24 cellular contexts compared by ENCODE assay signal in the genomic region with DNA sequence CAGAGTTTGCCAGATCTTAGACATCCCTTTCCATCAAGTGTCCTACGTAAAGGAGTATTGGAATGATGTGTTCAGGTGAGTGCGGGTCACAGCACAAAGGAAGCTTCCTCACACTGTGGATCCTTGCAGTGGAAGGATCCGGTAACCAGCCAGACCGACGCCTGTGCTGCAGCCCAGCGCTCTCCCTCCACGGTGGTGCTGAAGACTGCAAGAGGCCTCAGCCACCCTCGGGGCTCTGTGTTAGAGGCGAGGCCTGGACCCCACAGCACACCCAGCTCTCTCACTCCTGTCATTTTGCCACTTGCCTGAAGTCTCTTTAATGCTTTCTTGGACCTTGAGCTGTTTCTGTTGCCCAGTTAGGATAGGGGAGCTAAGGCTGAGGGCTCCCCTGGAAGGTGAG. TPM values are rescaled to one million over a fixed set of nuclear protein-coding genes. Genes with fewer than 3 reads are reported as not detected.
DNase-seq lines count a peak whose midpoint lies in the region; ATAC-seq, FAIRE-seq and TF ChIP-seq lines count a peak whose summit lies in the region.
"Had no signal": no experiment of that assay in that cellular context is flagged by ENCODE, and none has a peak within 500 bp of the region (broad histone marks: within the 10 kb centered on the region; RNA-seq: fewer than 3 reads in every experiment).

No MANE protein-coding gene starts in this region.

- H3K79me2 ChIP-seq in neural cell (replicated peaks; ENCODE audit: insufficient read depth, low read length): peaks cover 17% of the 10 kb centered on the region

- no peak for ATAC-seq in HG03095 (IDR thresholded peaks at IDR 0.05; ENCODE audit: unreplicated experiment)
- ATAC-seq: esophagus mucosa, gastrocnemius medialis, right cardiac atrium had no signal

- intact Hi-C loops in CD4-positive, alpha-beta memory T cell (cut with micrococcal nuclease): no loop called here

- no peak for DNase-seq in CD4-positive, alpha-beta memory T cell
- DNase-seq in GM12891 (ENCODE audit: insufficient read length, low spot score) (no peak), H7 (no peak), GM20000 (ENCODE audit: low spot score) (no peak)
- DNase-seq: activated CD4-positive, alpha-beta memory T cell treated with anti-CD3 and anti-CD28 coated beads for 36 hours; AML-193; gastrocnemius medialis; GDM1; IMR-90; midbrain; NCI-H1694; NCI-H2227 treated with DMSO at 0.1 percent for 48 hours; NCI-H774; OCI-M1; SHP77 treated with DMSO at 0.1 percent for 48 hours; stimulated activated CD4-positive, alpha-beta T cell treated with anti-CD3 and anti-CD28 coated beads, Interleukin-15, amount 100 ng/mL, for 24 hours; T-helper 1 cell; thyroid gland had no signal

- H3K4me1 Mint-ChIP-seq in CD4-positive, alpha-beta memory T cell: peaks cover 28 to 55% (median 41%) of the 10 kb centered on the region in 4 donors
- peaks cover 42% of the 10 kb centered on the region for H3K4me1 Mint-ChIP-seq in activated naive CD8-positive, alpha-beta T cell (ENCODE audit: low read depth)

- H3K9me2 ChIP-seq in neural cell (ENCODE audit: insufficient read depth, low read length): no peaks in the 10 kb centered on the region

- H3K9me3 ChIP-seq in CD4-positive, alpha-beta memory T cell (ENCODE audit: control insufficient read depth in 1 of 2, low read length in 2 of 2): no peaks in the 10 kb centered on the region
- H3K9me3 ChIP-seq in neural cell (ENCODE audit: low read length): no peaks in the 10 kb centered on the region
- H3K9me3 ChIP-seq: gastrocnemius medialis, thyroid gland had no signal

- no peaks in the 10 kb centered on the region for H3K9me3 Mint-ChIP-seq in CD4-positive, alpha-beta memory T cell
- no peaks in the 10 kb centered on the region for H3K9me3 Mint-ChIP-seq in activated naive CD8-positive, alpha-beta T cell (ENCODE audit: low read depth)
- H3K9me3 Mint-ChIP-seq: activated CD4-positive, alpha-beta memory T cell treated with anti-CD3 and anti-CD28 coated beads for 36 hours; central memory CD8-positive, alpha-beta T cell had no signal

- H3K36me3 ChIP-seq in CD4-positive, alpha-beta memory T cell (ENCODE audit: insufficient read depth, low read length): peaks cover 38% of the 10 kb centered on the region
- H3K36me3 ChIP-seq in neural cell (ENCODE audit: insufficient read depth, low read length) (peaks cover 5% of the 10 kb centered on the region), H7 (replicated peaks; ENCODE audit: control insufficient read depth, insufficient read depth, low read length) (peaks cover 18% of the 10 kb centered on the region)

- no peaks in the 10 kb centered on the region for H3K27me3 ChIP-seq in CD4-positive, alpha-beta memory T cell (ENCODE audit: insufficient read depth, low read length)
- H3K27me3 ChIP-seq in neural cell (ENCODE audit: insufficient read depth, low read depth, low read length): no peaks in the 10 kb centered on the region
- no peaks in the 10 kb centered on the region for H3K27me3 ChIP-seq in H7 (ENCODE audit: control insufficient read depth, insufficient read depth, low read length)
- H3K27me3 ChIP-seq: gastrocnemius medialis, thyroid gland had no signal

- no peak overlapping the region for H3K4me3 ChIP-seq in CD4-positive, alpha-beta memory T cell (ENCODE audit: low read length in 2 of 2)
- H3K4me3 ChIP-seq in neural cell (ENCODE audit: low read length) (peak overlapping the region; percentile 77), H7 (ENCODE audit: insufficient read depth, low read depth, low read length) (no peak overlapping the region)
- H3K4me3 ChIP-seq: gastrocnemius medialis, thyroid gland had no signal

- peaks cover 37 to 60% of the 10 kb centered on the region in 2 donors for H3K36me3 Mint-ChIP-seq in CD4-positive, alpha-beta memory T cell
- peaks cover 9% of the 10 kb centered on the region for H3K36me3 Mint-ChIP-seq in activated naive CD8-positive, alpha-beta T cell

- no peaks in the 10 kb centered on the region for H3K27me3 Mint-ChIP-seq in CD4-positive, alpha-beta memory T cell
- H3K27me3 Mint-ChIP-seq in activated naive CD8-positive, alpha-beta T cell: no peaks in the 10 kb centered on the region
- H3K27me3 Mint-ChIP-seq: activated CD4-positive, alpha-beta memory T cell treated with anti-CD3 and anti-CD28 coated beads for 36 hours; central memory CD8-positive, alpha-beta T cell had no signal

- no peak overlapping the region for H3K4me2 ChIP-seq in neural cell (ENCODE audit: low read length)

- no peak overlapping the region for H3K9ac ChIP-seq in neural cell (ENCODE audit: low read length)

- TF ChIP-seq CTCF in neural cell (IDR thresholded peaks at IDR 0.05; ENCODE audit: poor library complexity, severe bottlenecking): no peak
- no peak for TF ChIP-seq CTCF in GM20000 (IDR thresholded peaks at IDR 0.05; ENCODE audit: extremely low read depth, missing control alignments)

- no peak overlapping the region for H2AFZ ChIP-seq in neural cell (ENCODE audit: low read depth, low read length)

- CTCF ChIA-PET in CD4-positive, alpha-beta memory T cell (lab: Charles Lee; ENCODE audit: partially characterized antibody): interaction anchor here (1.6 kb wide), 1 partner anchor 30 kb away, joined by 5 read pairs; no protein-coding TSS in a partner anchor

- TF ChIP-seq POLR2A in GM12891 (IDR thresholded peaks at IDR 0.05; ENCODE audit: low read depth, low read length): no peak

- H3K27ac ChIP-seq in CD4-positive, alpha-beta memory T cell (ENCODE audit: low read depth, low read length): no peak overlapping the region
- H3K27ac ChIP-seq in neural cell (ENCODE audit: low read length): no peak overlapping the region
- H3K27ac ChIP-seq: thyroid gland had no signal

- no peaks in the 10 kb centered on the region for H4K20me1 ChIP-seq in neural cell (ENCODE audit: insufficient read depth)

- TF ChIP-seq RAD21 in neural cell (conservative IDR thresholded peaks at IDR 0.05): no peak

- peak overlapping the region in 5 of 8 donors; percentile 17 to 61 (median 20) for H3K4me3 Mint-ChIP-seq in CD4-positive, alpha-beta memory T cell
- H3K4me3 Mint-ChIP-seq in activated naive CD8-positive, alpha-beta T cell: peak overlapping the region; percentile 61
- H3K4me3 Mint-ChIP-seq: activated CD4-positive, alpha-beta memory T cell treated with anti-CD3 and anti-CD28 coated beads for 36 hours had no signal

- peak; percentile 33 for FAIRE-seq in GM12891 (lab: Jason Lieb, UNC)

- TF ChIP-seq EP300 in neural cell (conservative IDR thresholded peaks at IDR 0.05; ENCODE audit: poor library complexity, severe bottlenecking): no peak

- H3F3A ChIP-seq in neural cell (ENCODE audit: insufficient read depth, low read length, poor library complexity, severe bottlenecking): no peaks in the 10 kb centered on the region

- POLR2A ChIA-PET in CD4-positive, alpha-beta memory T cell (lab: Charles Lee; ENCODE audit: partially characterized antibody): interaction anchor here (0.9 kb wide), 1 partner anchor 88 kb away, joined by 3 read pairs; a partner anchor contains a TSS

- H3K27ac Mint-ChIP-seq in CD4-positive, alpha-beta memory T cell: no peak overlapping the region
- H3K27ac Mint-ChIP-seq in activated naive CD8-positive, alpha-beta T cell: no peak overlapping the region
- H3K27ac Mint-ChIP-seq: activated CD4-positive, alpha-beta memory T cell treated with anti-CD3 and anti-CD28 coated beads for 36 hours had no signal

- peaks cover 17% of the 10 kb centered on the region for H3K4me1 ChIP-seq in CD4-positive, alpha-beta memory T cell (ENCODE audit: insufficient read depth, low read length)

TF ChIP-seq in GM12891, 5 proteins besides CTCF, POLR2A, EP300 and RAD21:
- no peak for TF ChIP-seq TAF1 (IDR thresholded peaks at IDR 0.05; ENCODE audit: low read depth, low read length)
- no peak for TF ChIP-seq POLR2AphosphoS5 (IDR thresholded peaks at IDR 0.05; ENCODE audit: low read depth, low read length)
- no peak for TF ChIP-seq POU2F2 (IDR thresholded peaks at IDR 0.05; ENCODE audit: low read depth, low read length)
- no peak for TF ChIP-seq SPI1 (IDR thresholded peaks at IDR 0.05; ENCODE audit: low read depth, low read length)
- no peak for TF ChIP-seq PAX5 (IDR thresholded peaks at IDR 0.05; ENCODE audit: insufficient read depth, low read length, severe bottlenecking)

TF ChIP-seq in neural cell, 6 proteins besides CTCF, POLR2A, EP300 and RAD21 (continues in another document):
- TF ChIP-seq, protein P1, sequence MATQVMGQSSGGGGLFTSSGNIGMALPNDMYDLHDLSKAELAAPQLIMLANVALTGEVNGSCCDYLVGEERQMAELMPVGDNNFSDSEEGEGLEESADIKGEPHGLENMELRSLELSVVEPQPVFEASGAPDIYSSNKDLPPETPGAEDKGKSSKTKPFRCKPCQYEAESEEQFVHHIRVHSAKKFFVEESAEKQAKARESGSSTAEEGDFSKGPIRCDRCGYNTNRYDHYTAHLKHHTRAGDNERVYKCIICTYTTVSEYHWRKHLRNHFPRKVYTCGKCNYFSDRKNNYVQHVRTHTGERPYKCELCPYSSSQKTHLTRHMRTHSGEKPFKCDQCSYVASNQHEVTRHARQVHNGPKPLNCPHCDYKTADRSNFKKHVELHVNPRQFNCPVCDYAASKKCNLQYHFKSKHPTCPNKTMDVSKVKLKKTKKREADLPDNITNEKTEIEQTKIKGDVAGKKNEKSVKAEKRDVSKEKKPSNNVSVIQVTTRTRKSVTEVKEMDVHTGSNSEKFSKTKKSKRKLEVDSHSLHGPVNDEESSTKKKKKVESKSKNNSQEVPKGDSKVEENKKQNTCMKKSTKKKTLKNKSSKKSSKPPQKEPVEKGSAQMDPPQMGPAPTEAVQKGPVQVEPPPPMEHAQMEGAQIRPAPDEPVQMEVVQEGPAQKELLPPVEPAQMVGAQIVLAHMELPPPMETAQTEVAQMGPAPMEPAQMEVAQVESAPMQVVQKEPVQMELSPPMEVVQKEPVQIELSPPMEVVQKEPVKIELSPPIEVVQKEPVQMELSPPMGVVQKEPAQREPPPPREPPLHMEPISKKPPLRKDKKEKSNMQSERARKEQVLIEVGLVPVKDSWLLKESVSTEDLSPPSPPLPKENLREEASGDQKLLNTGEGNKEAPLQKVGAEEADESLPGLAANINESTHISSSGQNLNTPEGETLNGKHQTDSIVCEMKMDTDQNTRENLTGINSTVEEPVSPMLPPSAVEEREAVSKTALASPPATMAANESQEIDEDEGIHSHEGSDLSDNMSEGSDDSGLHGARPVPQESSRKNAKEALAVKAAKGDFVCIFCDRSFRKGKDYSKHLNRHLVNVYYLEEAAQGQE (IDR thresholded peaks at IDR 0.05; ENCODE audit: borderline replicate concordance): no peak
- TF ChIP-seq TAF1 (IDR thresholded peaks at IDR 0.05; ENCODE audit: low read depth) (no peak), SMC3 (conservative IDR thresholded peaks at IDR 0.05; ENCODE audit: poor library complexity) (no peak)

RNA-seq across cellular contexts. Expression of a gene that starts 2.4 kb away (rescaled TPM):
- 10 to 100 TPM; 79.9 to 93.0 TPM for total RNA-seq in CD4-positive, alpha-beta memory T cell
- polyA plus RNA-seq in CD4-positive, alpha-beta memory T cell: 10 to 100 TPM; 14.5 to 17.2 TPM
- 27.3 TPM for polyA plus RNA-seq in GM12891 (2012; ENCODE audit: low read depth, missing spikeins)
- polyA plus RNA-seq in neural cell: 72.9 and 88.3 TPM in 2 replicates
- 36.0 and 41.1 TPM in 2 replicates for polyA minus RNA-seq in neural cell
- 72.9 and 76.2 TPM in 2 replicates for total RNA-seq in H7 (2014; rRNA removed; shearing (Covaris generic))

RNA-seq across cellular contexts. Expression of a gene that starts 41.2 kb away (rescaled TPM):
- total RNA-seq in CD4-positive, alpha-beta memory T cell: under 1 TPM in 1 of 2 experiments, not detected in 1; 0.64 TPM
- polyA plus RNA-seq in CD4-positive, alpha-beta memory T cell: not detected
- 16.2 TPM for polyA plus RNA-seq in GM12891 (2012; ENCODE audit: low read depth, missing spikeins)
- polyA plus RNA-seq in neural cell: 0.28 and 0.48 TPM in 2 replicates
- 0.97 and 1.7 TPM in 2 replicates for polyA minus RNA-seq in neural cell
- total RNA-seq in H7 (2014; rRNA removed; shearing (Covaris generic)): 38.8 and 42.9 TPM in 2 replicates

Comparison
In these comparisons a context has a peak if more than half of its experiments do, and no peak if none do; other contexts are left out.
1. RNA of a gene that starts 41.2 kb away (total RNA-seq): 38.8 to 42.9 TPM in H7; 0.64 TPM in CD4-positive, alpha-beta memory T cell; every median in the first group is over 10 times any median in the second.